Comparison of ENCODE assay signal across 13 cellular contexts in genomic region chrX:8724176-8724757, GRCh38. TPM values are rescaled to one million over a fixed set of nuclear protein-coding genes. Genes with fewer than 3 reads are reported as not detected.
DNase-seq lines count a peak whose midpoint lies in the region; ATAC-seq and TF ChIP-seq lines count a peak whose summit lies in the region.
"Had no signal": no experiment of that assay in that cellular context is flagged by ENCODE, and none has a peak within 500 bp of the region (broad histone marks: within the 10 kb centered on the region; RNA-seq: fewer than 3 reads in every experiment).

No MANE protein-coding gene starts in this region.

- peak; percentile 54 for ATAC-seq in GM19395 (IDR thresholded peaks at IDR 0.05; ENCODE audit: unreplicated experiment)
- no peak for ATAC-seq in effector memory CD8-positive, alpha-beta T cell (replicated peaks)

- H3K9me3 ChIP-seq in iPS-18a (ENCODE audit: control insufficient read depth, low read depth, low read length), result no peaks in the 10 kb centered on the region
- H3K9me3 ChIP-seq: sigmoid colon, vagina had no signal

- H3K36me3 ChIP-seq in iPS-18a (ENCODE audit: control insufficient read depth, low read depth, low read length), result peaks cover 30% of the 10 kb centered on the region
- H3K36me3 ChIP-seq: sigmoid colon, vagina had no signal

- DNase-seq in OCI-M1 (lab: John Stamatoyannopoulos, UW) (peak; percentile 46), HT-29 (ENCODE audit: low spot score) (no peak)
- no peak for DNase-seq in effector memory CD8-positive, alpha-beta T cell
- no peak for DNase-seq in stimulated activated CD4-positive, alpha-beta T cell treated with anti-CD3 and anti-CD28 coated beads, Interleukin-15, amount 100 ng/mL, for 24 hours
- DNase-seq in activated naive CD4-positive, alpha-beta T cell treated with Interleukin-2 at 50 U/mL for 16 hours, result no peak
- DNase-seq: activated T-cell treated with anti-CD3 and anti-CD28 coated beads for 4 hours, NCI-H1436, sigmoid colon, T1000 had no signal

- no peak overlapping the region for H3K9ac ChIP-seq in iPS-18a (ENCODE audit: low read length)

- H3K4me3 ChIP-seq in iPS-18a (ENCODE audit: low read length), result peak overlapping the region; percentile 34
- H3K4me3 ChIP-seq: sigmoid colon, vagina had no signal

- H3K27ac Mint-ChIP-seq in effector memory CD8-positive, alpha-beta T cell, result no peak overlapping the region

- H3K36me3 Mint-ChIP-seq in effector memory CD8-positive, alpha-beta T cell (ENCODE audit: insufficient read depth), result no peaks in the 10 kb centered on the region

- H3K9me3 Mint-ChIP-seq in effector memory CD8-positive, alpha-beta T cell, result no peaks in the 10 kb centered on the region

- H3K27me3 Mint-ChIP-seq in effector memory CD8-positive, alpha-beta T cell, result peaks cover 15 to 20% of the 10 kb centered on the region in 2 donors

- no peaks in the 10 kb centered on the region for H3K4me1 Mint-ChIP-seq in effector memory CD8-positive, alpha-beta T cell (ENCODE audit: low read depth in 2 of 2)

- H3K27ac ChIP-seq in C4-2B (no peak overlapping the region), iPS-18a (ENCODE audit: low read length) (no peak overlapping the region)
- H3K27ac ChIP-seq: sigmoid colon, vagina had no signal

- peaks cover 85% of the 10 kb centered on the region for H3K4me1 ChIP-seq in iPS-18a (ENCODE audit: control insufficient read depth, low read depth, low read length)
- H3K4me1 ChIP-seq: sigmoid colon, vagina had no signal

- no peak overlapping the region for H3K4me3 Mint-ChIP-seq in effector memory CD8-positive, alpha-beta T cell

- TF ChIP-seq CTCF in C4-2B (conservative IDR thresholded peaks at IDR 0.05), result peak; percentile 24

- no peaks in the 10 kb centered on the region for H3K27me3 ChIP-seq in iPS-18a (ENCODE audit: control insufficient read depth, insufficient read depth, low read length)
- H3K27me3 ChIP-seq: sigmoid colon, vagina had no signal

RNA-seq across cellular contexts. Expression of gene ANOS1, which starts 7.7 kb away (rescaled TPM):
- total RNA-seq in HT-29 (2014; rRNA removed; shearing (Covaris generic)), result not detected in 2 replicates
